In the genomic region with DNA sequence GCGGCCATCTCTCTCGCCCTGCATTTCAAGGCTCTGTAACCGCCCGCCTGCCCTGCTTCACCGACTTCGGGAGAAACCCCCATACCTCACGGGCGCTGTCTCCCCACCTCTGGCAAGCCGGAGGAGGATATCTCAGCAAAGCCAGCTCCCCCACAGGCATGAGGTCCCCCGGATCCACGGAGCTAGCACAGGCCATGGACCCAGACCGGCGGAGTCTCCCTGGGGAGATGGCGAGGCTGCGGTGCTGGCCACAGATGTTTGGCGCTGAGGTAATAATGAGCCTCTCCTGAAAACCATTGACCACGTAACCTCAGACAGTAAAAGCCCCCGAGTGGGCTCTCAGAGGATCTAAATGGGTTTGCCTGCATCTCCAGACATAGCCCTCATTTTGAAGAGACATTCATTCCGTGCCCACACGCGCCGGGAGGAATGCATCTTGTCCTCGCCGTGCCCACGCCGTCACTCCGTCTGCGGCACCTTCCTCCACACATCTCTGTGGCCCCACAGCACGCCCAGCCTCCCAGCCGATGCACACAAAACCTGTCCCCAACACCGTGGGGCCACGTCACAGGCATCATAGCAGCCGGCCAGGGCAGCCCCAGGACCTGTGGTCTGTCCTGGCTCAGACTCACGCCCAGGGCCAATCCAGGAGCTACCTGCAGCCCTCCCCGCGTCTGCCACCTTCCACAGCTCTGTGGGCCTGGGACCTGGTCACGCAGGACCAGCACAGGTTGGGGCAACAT, we compare ENCODE assay signal across 1 cellular context.
TF ChIP-seq lines count a peak whose summit lies in the region.

No MANE protein-coding gene starts in this region.

TF ChIP-seq in H1, 55 proteins besides CTCF, POLR2A, EP300 and RAD21:
- TF ChIP-seq TAF7 (optimal IDR thresholded peaks at IDR 0.05; ENCODE audit: borderline replicate concordance, low read depth, low read length) (no peak), GTF2F1 (IDR thresholded peaks at IDR 0.05; ENCODE audit: borderline replicate concordance, low read depth, low read length) (no peak)
